ENCODE assay signal across 16 cellular contexts in genomic region chr4:42148453-42148852, GRCh38. TPM values are rescaled to one million over a fixed set of nuclear protein-coding genes. Genes with fewer than 3 reads are reported as not detected.
DNase-seq lines count a peak whose midpoint lies in the region; TF ChIP-seq lines count a peak whose summit lies in the region.
"Had no signal": no experiment of that assay in that cellular context is flagged by ENCODE, and none has a peak within 500 bp of the region (broad histone marks: within the 10 kb centered on the region; RNA-seq: fewer than 3 reads in every experiment).

No MANE protein-coding gene starts in this region.

- no peak overlapping the region for H4K91ac ChIP-seq in H9 (ENCODE audit: insufficient read length, low read depth, low read length)

- H2BK12ac ChIP-seq in H9 (ENCODE audit: insufficient read length, low read depth, low read length) = no peak overlapping the region

- no peak overlapping the region for H3K9ac ChIP-seq in BLaER1 treated with 17β-estradiol and CSF1 and Interleukin-3, amounts not matched to agents 10 nM and 100 nM
- H3K9ac ChIP-seq in SK-N-SH = no peak overlapping the region
- no peak overlapping the region for H3K9ac ChIP-seq in colonic mucosa (ENCODE audit: low read depth in 2 of 2, low read length in 2 of 2)
- H3K9ac ChIP-seq in H9 (ENCODE audit: extremely low read depth, insufficient read length, low read length) = no peak overlapping the region
- H3K9ac ChIP-seq: GM23248 had no signal

- H2AK5ac ChIP-seq in H9 (ENCODE audit: insufficient read length, low read length) = no peak overlapping the region

- in situ Hi-C loops in GM13976 (cut with MboI; ENCODE audit: low sequenced_read_pairs, unreplicated experiment) = no loop called here

- H3K56ac ChIP-seq in H9 (ENCODE audit: insufficient read length, low read depth, low read length) = no peak overlapping the region

- no peak for TF ChIP-seq CTCF in SK-N-SH (IDR thresholded peaks at IDR 0.05)
- no peak for TF ChIP-seq CTCF in colonic mucosa (IDR thresholded peaks at IDR 0.05)
- no peak for TF ChIP-seq CTCF in GM13976 (IDR thresholded peaks at IDR 0.05; ENCODE audit: borderline replicate concordance, control extremely low read depth, extremely low read depth, insufficient read depth, missing control alignments)
- no peak for TF ChIP-seq CTCF in H9 (conservative IDR thresholded peaks at IDR 0.05)

- no peak overlapping the region for H2BK5ac ChIP-seq in H9 (ENCODE audit: insufficient read length, low read length)

- H3K27me3 ChIP-seq in BLaER1 treated with 17β-estradiol and CSF1 and Interleukin-3, amounts not matched to agents 10 nM and 100 nM = no peaks in the 10 kb centered on the region
- H3K27me3 ChIP-seq in SK-N-SH (ENCODE audit: insufficient read depth) (peaks cover 45% of the 10 kb centered on the region), colonic mucosa (peaks cover 33% of the 10 kb centered on the region), H9 (ENCODE audit: insufficient read depth, low read length) (peaks cover 6% of the 10 kb centered on the region; the same call in 1 of the 2 replicates)

- H3K36me3 Mint-ChIP-seq in H9 (ENCODE audit: insufficient read depth in 1 of 3, low read depth in 3 of 3) = peaks cover 4 to 19% (median 15%) of the 10 kb centered on the region in 3 experiments

- no peak overlapping the region for H3K4me3 Mint-ChIP-seq in H9
- H3K4me3 Mint-ChIP-seq: CD4-positive, alpha-beta T cell had no signal

- H3K79me2 ChIP-seq in SK-N-SH (ENCODE audit: insufficient read depth) = no peaks in the 10 kb centered on the region
- H3K79me2 ChIP-seq in H9 (ENCODE audit: insufficient read depth, low read length) = peaks cover 2% of the 10 kb centered on the region; the same call in 1 of the 2 replicates

- TF ChIP-seq RAD21 in SK-N-SH (IDR thresholded peaks at IDR 0.05; ENCODE audit: low read length) = no peak

- peaks cover 14% of the 10 kb centered on the region for H3K23me2 ChIP-seq in H9 (ENCODE audit: insufficient read length, low read depth, low read length, poor library complexity, severe bottlenecking)

- H3K14ac ChIP-seq in H9 (ENCODE audit: insufficient read depth, low read length) = no peak overlapping the region

- H2AFZ ChIP-seq in SK-N-SH (ENCODE audit: low read depth) (no peak overlapping the region), H9 (ENCODE audit: low read length) (no peak overlapping the region)
- H2AFZ ChIP-seq: GM23248 had no signal

- H3K9me2 ChIP-seq in SK-N-SH = no peaks in the 10 kb centered on the region

- H3K4me1 Mint-ChIP-seq in H9 = peaks cover 26 to 28% of the 10 kb centered on the region in 2 experiments

- H3K4me1 ChIP-seq in BLaER1 treated with 17β-estradiol and CSF1 and Interleukin-3, amounts not matched to agents 10 nM and 100 nM = peaks cover 26 to 54% (median 44%) of the 10 kb centered on the region in 10 experiments
- peaks cover 0 to 3% of the 10 kb centered on the region in 2 experiments; a peak in 1 of 4 replicates for H3K4me1 ChIP-seq in SK-N-SH (ENCODE audit: control insufficient read depth in 1 of 2, insufficient read depth in 2 of 2, low read depth in 1 of 2, low read length in 1 of 2)
- H3K4me1 ChIP-seq in colonic mucosa = no peaks in the 10 kb centered on the region
- H3K4me1 ChIP-seq in H9 (ENCODE audit: insufficient read depth, low read length) = no peaks in the 10 kb centered on the region
- H3K4me1 ChIP-seq: A549 had no signal

- peak overlapping the region in 8 of 11 experiments; percentile 14 to 98 (median 34); a peak in 11 of 22 replicates for H3K4me2 ChIP-seq in BLaER1 treated with 17β-estradiol and CSF1 and Interleukin-3, amounts not matched to agents 10 nM and 100 nM
- H3K4me2 ChIP-seq in SK-N-SH (no peak overlapping the region), H9 (ENCODE audit: insufficient read depth, insufficient read length, low read length) (no peak overlapping the region)
- H3K4me2 ChIP-seq: A549 had no signal

- H2BK120ac ChIP-seq in H9 (ENCODE audit: low read depth, low read length, poor library complexity, severe bottlenecking) = no peak overlapping the region

- H3K9me3 ChIP-seq in BLaER1 treated with 17β-estradiol and CSF1 and Interleukin-3, amounts not matched to agents 10 nM and 100 nM (replicated peaks in 1 of 11) = no peaks in the 10 kb centered on the region
- no peaks in the 10 kb centered on the region for H3K9me3 ChIP-seq in SK-N-SH
- H3K9me3 ChIP-seq in colonic mucosa = no peaks in the 10 kb centered on the region
- H3K9me3 ChIP-seq in H9 (ENCODE audit: control insufficient read depth, low read depth, low read length) = no peaks in the 10 kb centered on the region
- H3K9me3 ChIP-seq: A549, HAP-1 had no signal

- no peak overlapping the region for H2BK15ac ChIP-seq in H9 (ENCODE audit: low read depth, low read length)

- H3K4me3 ChIP-seq in BLaER1 treated with 17β-estradiol and CSF1 and Interleukin-3, amounts not matched to agents 10 nM and 100 nM = no peak overlapping the region
- H3K4me3 ChIP-seq in SK-N-SH (ENCODE audit: low read depth in 2 of 2, low read length in 1 of 2) = no peak overlapping the region
- no peak overlapping the region for H3K4me3 ChIP-seq in colonic mucosa
- H3K4me3 ChIP-seq: A549, GM12878, GM23248, HAP-1 had no signal

- no peak overlapping the region for H4K5ac ChIP-seq in H9 (ENCODE audit: insufficient read length, low read depth, low read length)

- peaks cover 33% of the 10 kb centered on the region for H3K27me3 Mint-ChIP-seq in H9 (ENCODE audit: low read depth)

- DNase-seq in NAMALWA (ENCODE audit: low spot score) = peak; percentile 39
- DNase-seq in SK-N-SH = peak; percentile 39
- DNase-seq in colonic mucosa = no peak
- DNase-seq in GM13976 (ENCODE audit: low spot score) = no peak
- no peak for DNase-seq in NCI-H1105 (lab: John Stamatoyannopoulos, UW)
- no peak for DNase-seq in H9
- DNase-seq: C1 segment of cervical spinal cord; Calu3; CD4-positive, alpha-beta T cell; DMS 273 treated with DMSO at 0.1 percent for 48 hours; GM23248 had no signal

- H3K4ac ChIP-seq in H9 (ENCODE audit: low read depth, low read length) = no peak overlapping the region

- no peak for TF ChIP-seq EP300 in SK-N-SH (IDR thresholded peaks at IDR 0.05; ENCODE audit: borderline replicate concordance in 1 of 2, low read depth in 1 of 2, low read length in 1 of 2)

- H3K36me3 ChIP-seq in BLaER1 treated with 17β-estradiol and CSF1 and Interleukin-3, amounts not matched to agents 10 nM and 100 nM = peaks cover 9 to 40% (median 29%) of the 10 kb centered on the region in 11 experiments
- no peaks in the 10 kb centered on the region for H3K36me3 ChIP-seq in SK-N-SH (replicated peaks in 1 of 2; ENCODE audit: control insufficient read depth in 1 of 2, insufficient read depth in 2 of 2, low read length in 1 of 2)
- no peaks in the 10 kb centered on the region for H3K36me3 ChIP-seq in colonic mucosa

- H3K27ac ChIP-seq in BLaER1 treated with 17β-estradiol and CSF1 and Interleukin-3, amounts not matched to agents 10 nM and 100 nM = no peak overlapping the region
- H3K27ac ChIP-seq in SK-N-SH (ENCODE audit: low read depth in 2 of 2, low read length in 1 of 2) = no peak overlapping the region
- no peak overlapping the region for H3K27ac ChIP-seq in colonic mucosa
- no peak overlapping the region for H3K27ac ChIP-seq in H9 (ENCODE audit: insufficient read length, low read depth, low read length)
- H3K27ac ChIP-seq: A549, GM23248 had no signal

- H3K18ac ChIP-seq in H9 (ENCODE audit: insufficient read length, low read depth, low read length) = no peak overlapping the region

- H3K23ac ChIP-seq in H9 (ENCODE audit: insufficient read length, low read depth, low read length) = no peak overlapping the region

- POLR2A ChIA-PET in SK-N-SH (lab: Yijun Ruan, JAX) = no interaction called here

- H3T11ph ChIP-seq in H9 (ENCODE audit: low read length) = no peak overlapping the region

- H3F3A ChIP-seq in SK-N-SH (replicated peaks; ENCODE audit: insufficient read depth) = no peaks in the 10 kb centered on the region

- H3K9me3 Mint-ChIP-seq in H9 = peaks cover 0 to 4% of the 10 kb centered on the region in 2 experiments; a peak in 1 of 5 replicates
- H3K9me3 Mint-ChIP-seq: CD4-positive, alpha-beta T cell had no signal

- peaks cover 0 to 72% (median 58%) of the 10 kb centered on the region in 11 experiments; a peak in 15 of 22 replicates for H4K20me1 ChIP-seq in BLaER1 treated with 17β-estradiol and CSF1 and Interleukin-3, amounts not matched to agents 10 nM and 100 nM
- H4K20me1 ChIP-seq in SK-N-SH (ENCODE audit: insufficient read depth) = no peaks in the 10 kb centered on the region
- peaks cover 3% of the 10 kb centered on the region for H4K20me1 ChIP-seq in H9 (ENCODE audit: control insufficient read depth, insufficient read depth, insufficient read length)

- H3K27ac Mint-ChIP-seq in H9 = no peak overlapping the region
- H3K27ac Mint-ChIP-seq: CD4-positive, alpha-beta T cell had no signal

- intact Hi-C loops in colonic mucosa (cut with DNase I) = no loop called here

- no peak overlapping the region for H2BK20ac ChIP-seq in H9 (ENCODE audit: low read depth, low read length, poor library complexity, severe bottlenecking)

- H3K79me1 ChIP-seq in H9 (ENCODE audit: insufficient read depth, low read depth, low read length, poor library complexity, severe bottlenecking) = no peaks in the 10 kb centered on the region

- no peak overlapping the region for H4K8ac ChIP-seq in H9 (replicated peaks; ENCODE audit: insufficient read length, low read depth, low read length)

- 23% methylated on average over 1 of the region's 1 CpG for WGBS in SK-N-SH (ENCODE audit: low lambda C conversion rate)
- no CpG with 5 or more reads among the region's 1 CpG for WGBS in H9 (ENCODE audit: extremely low coverage, insufficient read length, low lambda C conversion rate)

- CTCF ChIA-PET in SK-N-SH (lab: Yijun Ruan, JAX) = no interaction called here

TF ChIP-seq in SK-N-SH, 30 proteins besides CTCF, POLR2A, EP300 and RAD21 (continues in another document):
- TF ChIP-seq RCOR1 (IDR thresholded peaks at IDR 0.05; ENCODE audit: low read length) = no peak
- no peak for TF ChIP-seq POLR2AphosphoS5 (IDR thresholded peaks at IDR 0.05; ENCODE audit: low read depth, low read length)
- TF ChIP-seq CHD2 (IDR thresholded peaks at IDR 0.05; ENCODE audit: low read length, partially characterized antibody) = no peak
- TF ChIP-seq RFX5 (IDR thresholded peaks at IDR 0.05; ENCODE audit: low read length) = no peak
- no peak for TF ChIP-seq YY1 (IDR thresholded peaks at IDR 0.05; ENCODE audit: low read depth)
- no peak for TF ChIP-seq NFIC (IDR thresholded peaks at IDR 0.05; ENCODE audit: borderline replicate concordance)
- no peak for TF ChIP-seq SIN3A (IDR thresholded peaks at IDR 0.05; ENCODE audit: borderline replicate concordance, low read depth, low read length)
- TF ChIP-seq, protein P1, sequence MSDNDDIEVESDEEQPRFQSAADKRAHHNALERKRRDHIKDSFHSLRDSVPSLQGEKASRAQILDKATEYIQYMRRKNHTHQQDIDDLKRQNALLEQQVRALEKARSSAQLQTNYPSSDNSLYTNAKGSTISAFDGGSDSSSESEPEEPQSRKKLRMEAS (IDR thresholded peaks at IDR 0.05; ENCODE audit: low read depth) = no peak

RNA-seq across cellular contexts. Expression of gene BEND4, which starts 4.0 kb away (rescaled TPM):
- 0.02 and 0.03 TPM in 2 replicates for polyA plus RNA-seq in SK-N-SH (2012; rRNA removed)
- polyA plus RNA-seq in SK-N-SH (2012; cell fraction: cytosol; rRNA removed) = 0.03 and 0.04 TPM in 2 replicates
- polyA plus RNA-seq in SK-N-SH (2012; cell fraction: nucleus; rRNA removed) = 0.02 and 0.04 TPM in 2 replicates
- total RNA-seq in colonic mucosa = under 1 TPM; 0.19 to 0.27 TPM
- total RNA-seq in H9 (2021) = 25.1 and 25.8 TPM in 2 replicates
- total RNA-seq: Calu3, GM23248, HepG2 had no signal
- polyA plus RNA-seq: A549, GM23248, HepG2 had no signal

Comparison
In these comparisons a context has a peak if more than half of its experiments do, and no peak if none do; other contexts are left out.
1. H3K4me2 ChIP-seq: peak in BLaER1 treated with 17β-estradiol and CSF1 and Interleukin-3, amounts not matched to agents 10 nM and 100 nM (8 of 11); none in SK-N-SH (single experiment) and H9 (single experiment).
2. DNase-seq: peak in NAMALWA (single experiment) and SK-N-SH (single experiment); none in colonic mucosa (single experiment), GM13976 (single experiment), NCI-H1105 (single experiment) and H9 (single experiment).
3. RNA of gene BEND4, which starts 4.0 kb away (total RNA-seq): 25.1 to 25.8 TPM in H9; 0.19 to 0.27 TPM in colonic mucosa; every median in the first group is over 10 times any median in the second.